ENCODE assay signal across 12 cellular contexts in the genomic region with DNA sequence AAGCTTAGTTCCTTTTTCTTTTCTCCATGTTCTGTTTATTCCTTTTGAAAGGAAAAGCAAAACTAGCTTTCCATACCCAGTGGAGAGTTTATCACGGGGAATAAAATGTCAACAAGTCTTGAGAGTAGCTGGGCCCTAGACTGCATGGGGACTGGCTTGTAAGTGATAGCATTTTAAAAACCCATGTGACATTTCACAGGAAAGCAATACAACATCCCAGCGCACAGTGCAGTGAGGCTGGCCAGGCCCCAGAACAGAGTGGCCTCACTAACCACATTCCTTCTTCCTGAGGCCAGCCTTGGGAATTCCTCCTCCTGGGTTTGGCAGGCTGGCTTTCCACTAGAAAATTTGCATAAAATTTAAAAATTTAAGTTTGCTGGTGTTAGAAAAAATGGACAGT.
DNase-seq lines count a peak whose midpoint lies in the region; ATAC-seq, FAIRE-seq and TF ChIP-seq lines count a peak whose summit lies in the region.
"Had no signal": no experiment of that assay in that cellular context is flagged by ENCODE, and none has a peak within 500 bp of the region (broad histone marks: within the 10 kb centered on the region; RNA-seq: fewer than 3 reads in every experiment).

No MANE protein-coding gene starts in this region.

- H3K36me3 ChIP-seq in MG63 (no peaks in the 10 kb centered on the region), lower lobe of right lung (no peaks in the 10 kb centered on the region), suprapubic skin (no peaks in the 10 kb centered on the region)
- H3K36me3 ChIP-seq: SJSA1 had no signal

- WGBS in suprapubic skin = 55% methylated on average over 2 of the region's 2 CpGs

- peaks cover 29% of the 10 kb centered on the region for H3K4me1 ChIP-seq in lower lobe of right lung
- peaks cover 13% of the 10 kb centered on the region for H3K4me1 ChIP-seq in suprapubic skin

- H3K27me3 ChIP-seq in MG63 (no peaks in the 10 kb centered on the region), lower lobe of right lung (ENCODE audit: low read depth) (no peaks in the 10 kb centered on the region), suprapubic skin (no peaks in the 10 kb centered on the region)
- H3K27me3 ChIP-seq: SJSA1 had no signal

- H3K4me3 ChIP-seq in MG63 = no peak overlapping the region
- H3K4me3 ChIP-seq in lower lobe of right lung = no peak overlapping the region
- H3K4me3 ChIP-seq in suprapubic skin = no peak overlapping the region
- H3K4me3 ChIP-seq: SJSA1 had no signal

- peak; percentile 19 for DNase-seq in MG63
- DNase-seq in fibroblast of gingiva (ENCODE audit: low read depth) = peak; percentile 36
- no peak for DNase-seq in lower lobe of right lung
- no peak for DNase-seq in suprapubic skin (ENCODE audit: low spot score in 2 of 2)
- no peak for DNase-seq in T-helper 1 cell
- no peak for DNase-seq in GM19239 (ENCODE audit: insufficient read length, low spot score)
- no peak for DNase-seq in stimulated activated CD4-positive, alpha-beta T cell treated with anti-CD3 and anti-CD28 coated beads, Interleukin-4, amount 100 ng/mL, for 24 hours
- DNase-seq: activated CD4-positive, alpha-beta T cell treated with anti-CD3 and anti-CD28 coated beads, Interleukin-2, amount 50 U/mL, for 1 hour; MM.1S; occipital lobe had no signal

- TF ChIP-seq POLR2A in suprapubic skin (IDR thresholded peaks at IDR 0.05) = no peak

- H3K9me3 ChIP-seq in MG63 = no peaks in the 10 kb centered on the region
- H3K9me3 ChIP-seq in lower lobe of right lung = no peaks in the 10 kb centered on the region
- no peaks in the 10 kb centered on the region for H3K9me3 ChIP-seq in suprapubic skin
- H3K9me3 ChIP-seq: SJSA1 had no signal

- no peak for FAIRE-seq in GM19239 (lab: Jason Lieb, UNC)

- intact Hi-C loops in lower lobe of right lung (cut with DNase I) = no loop called here

- ATAC-seq in lower lobe of right lung (peak; percentile 83 to 94), HG02840 (IDR thresholded peaks at IDR 0.05; ENCODE audit: low FRiP score, unreplicated experiment) (no peak)

- TF ChIP-seq EP300 in suprapubic skin (IDR thresholded peaks at IDR 0.05) = no peak

- peak overlapping the region; percentile 63 for H3K27ac ChIP-seq in lower lobe of right lung
- H3K27ac ChIP-seq in suprapubic skin = peak overlapping the region; percentile 10
- H3K27ac ChIP-seq: SJSA1 had no signal

- no peak for TF ChIP-seq CTCF in lower lobe of right lung (IDR thresholded peaks at IDR 0.05)
- TF ChIP-seq CTCF in suprapubic skin (IDR thresholded peaks at IDR 0.05) = no peak

Comparison
In these comparisons a context has a peak if more than half of its experiments do, and no peak if none do; other contexts are left out.
1. DNase-seq: peak in MG63 (single experiment) and fibroblast of gingiva (single experiment); none in lower lobe of right lung (single experiment), suprapubic skin (0 of 2), T-helper 1 cell (0 of 5), GM19239 (single experiment) and stimulated activated CD4-positive, alpha-beta T cell treated with anti-CD3 and anti-CD28 coated beads, Interleukin-4, amount 100 ng/mL, for 24 hours (single experiment).